Comparison of ENCODE assay signal across 10 cellular contexts in genomic region chr15:68186671-68187397, GRCh38. TPM values are rescaled to one million over a fixed set of nuclear protein-coding genes. Genes with fewer than 3 reads are reported as not detected.
A peak's percentile ranks its signal among the peaks of the same experiment; 100 is the strongest.
DNase-seq lines count a peak whose midpoint lies in the region; ATAC-seq, FAIRE-seq and TF ChIP-seq lines count a peak whose summit lies in the region.
"Had no signal": no experiment of that assay in that cellular context is flagged by ENCODE, and none has a peak within 500 bp of the region (broad histone marks: within the 10 kb centered on the region; RNA-seq: fewer than 3 reads in every experiment).

No MANE protein-coding gene starts in this region.

- no peaks in the 10 kb centered on the region for H3K9me3 ChIP-seq in CD8-positive, alpha-beta T cell (ENCODE audit: low read length)
- H3K9me3 ChIP-seq in pancreas, result no peaks in the 10 kb centered on the region

- H3K4me3 Mint-ChIP-seq in CD8-positive, alpha-beta T cell, result no peak overlapping the region
- H3K4me3 Mint-ChIP-seq in activated CD8-positive, alpha-beta T cell treated with anti-CD3 and anti-CD28 coated beads, Interleukin-2, amount 10 ng/mL, durations not matched to agents 7 days and 5 days, result no peak overlapping the region
- H3K4me3 Mint-ChIP-seq: endodermal cell had no signal

- no peaks in the 10 kb centered on the region for H3K27me3 Mint-ChIP-seq in CD8-positive, alpha-beta T cell (ENCODE audit: low read depth)
- no peaks in the 10 kb centered on the region for H3K27me3 Mint-ChIP-seq in activated CD8-positive, alpha-beta T cell treated with anti-CD3 and anti-CD28 coated beads, Interleukin-2, amount 10 ng/mL, durations not matched to agents 7 days and 5 days (ENCODE audit: low read depth)

- no peak for ATAC-seq in CD8-positive, alpha-beta T cell
- ATAC-seq in esophagus mucosa (peak; percentile 71), pancreas (peak; percentile 64 to 81 (median 70))
- ATAC-seq in activated CD8-positive, alpha-beta T cell treated with anti-CD3 and anti-CD28 coated beads, Interleukin-2, amount 10 ng/mL, durations not matched to agents 7 days and 5 days, result no peak

- H3K27ac ChIP-seq in CD8-positive, alpha-beta T cell (ENCODE audit: low read depth, low read length), result no peak overlapping the region
- peak overlapping the region; percentile 40 to 54 (median 50) for H3K27ac ChIP-seq in pancreas

- WGBS in pancreas, 2 donors, result 66 to 71% methylated on average over 5 of the region's 5 CpGs

- H3K4me3 ChIP-seq in CD8-positive, alpha-beta T cell (ENCODE audit: low read depth, low read length), result no peak overlapping the region
- H3K4me3 ChIP-seq in pancreas, result no peak overlapping the region

- H3K27me3 ChIP-seq in CD8-positive, alpha-beta T cell (ENCODE audit: insufficient read depth, low read length), result no peaks in the 10 kb centered on the region
- no peaks in the 10 kb centered on the region for H3K27me3 ChIP-seq in pancreas

- H3K36me3 Mint-ChIP-seq in CD8-positive, alpha-beta T cell, result peaks cover 88% of the 10 kb centered on the region
- peaks cover 63% of the 10 kb centered on the region for H3K36me3 Mint-ChIP-seq in activated CD8-positive, alpha-beta T cell treated with anti-CD3 and anti-CD28 coated beads, Interleukin-2, amount 10 ng/mL, durations not matched to agents 7 days and 5 days (ENCODE audit: low read depth)

- no peaks in the 10 kb centered on the region for H3K4me1 ChIP-seq in CD8-positive, alpha-beta T cell (ENCODE audit: insufficient read depth, low read length)
- peaks cover 0 to 23% (median 22%) of the 10 kb centered on the region in 3 donors for H3K4me1 ChIP-seq in pancreas

- no peaks in the 10 kb centered on the region for H3K9me3 Mint-ChIP-seq in CD8-positive, alpha-beta T cell
- no peaks in the 10 kb centered on the region for H3K9me3 Mint-ChIP-seq in activated CD8-positive, alpha-beta T cell treated with anti-CD3 and anti-CD28 coated beads, Interleukin-2, amount 10 ng/mL, durations not matched to agents 7 days and 5 days (ENCODE audit: insufficient read depth)
- H3K9me3 Mint-ChIP-seq: endodermal cell had no signal

- CTCF ChIA-PET in CD8-positive, alpha-beta T cell (lab: Charles Lee), result no interaction called here
- CTCF ChIA-PET in activated CD8-positive, alpha-beta T cell treated with anti-CD3 and anti-CD28 coated beads, Interleukin-2, amount 10 ng/mL, durations not matched to agents 7 days and 5 days (lab: Charles Lee), result no interaction called here

- no peak for FAIRE-seq in pancreas (lab: Jason Lieb, UNC)

- H3K4me1 Mint-ChIP-seq in CD8-positive, alpha-beta T cell (ENCODE audit: low read depth), result no peaks in the 10 kb centered on the region
- no peaks in the 10 kb centered on the region for H3K4me1 Mint-ChIP-seq in activated CD8-positive, alpha-beta T cell treated with anti-CD3 and anti-CD28 coated beads, Interleukin-2, amount 10 ng/mL, durations not matched to agents 7 days and 5 days (ENCODE audit: low read depth)

- POLR2A ChIA-PET in CD8-positive, alpha-beta T cell (lab: Charles Lee), result no interaction called here
- POLR2A ChIA-PET in activated CD8-positive, alpha-beta T cell treated with anti-CD3 and anti-CD28 coated beads, Interleukin-2, amount 10 ng/mL, durations not matched to agents 7 days and 5 days (lab: Charles Lee), result no interaction called here

- no peak for DNase-seq in CD8-positive, alpha-beta T cell
- peak; percentile 25 for DNase-seq in RPMI7951 (ENCODE audit: low read depth)
- no peak for DNase-seq in pancreas
- no peak for DNase-seq in HuH-7.5 (ENCODE audit: low spot score)
- no peak for DNase-seq in GM10266 (ENCODE audit: extremely low spot score)
- DNase-seq in cerebellar nuclear complex (lab: John Stamatoyannopoulos, UW), result no peak
- DNase-seq in activated CD8-positive, alpha-beta T cell treated with anti-CD3 and anti-CD28 coated beads, Interleukin-2, amount 10 ng/mL, durations not matched to agents 7 days and 5 days, result no peak
- DNase-seq: DMS79 treated with DMSO at 0.1 percent for 48 hours, endodermal cell had no signal

- H3K27ac Mint-ChIP-seq in CD8-positive, alpha-beta T cell, result peak overlapping the region; percentile 22
- no peak overlapping the region for H3K27ac Mint-ChIP-seq in activated CD8-positive, alpha-beta T cell treated with anti-CD3 and anti-CD28 coated beads, Interleukin-2, amount 10 ng/mL, durations not matched to agents 7 days and 5 days

- no peak for TF ChIP-seq CTCF in CD8-positive, alpha-beta T cell (IDR thresholded peaks at IDR 0.05)
- TF ChIP-seq CTCF in pancreas (IDR thresholded peaks at IDR 0.05) (no peak), GM10266 (IDR thresholded peaks at IDR 0.05; ENCODE audit: control insufficient read depth, insufficient read depth, low read depth, missing control alignments) (no peak)

- intact Hi-C loops in CD8-positive, alpha-beta T cell (cut with DNase I, micrococcal nuclease), result no loop called here
- intact Hi-C loops in pancreas (cut with DNase I), result no loop called here

- peaks cover 30% of the 10 kb centered on the region for H3K36me3 ChIP-seq in CD8-positive, alpha-beta T cell (ENCODE audit: insufficient read depth, low read length)
- peaks cover 0 to 26% (median 5%) of the 10 kb centered on the region in 3 donors for H3K36me3 ChIP-seq in pancreas

RNA-seq across cellular contexts. Expression of gene CALML4, which starts 18.3 kb away (rescaled TPM):
- total RNA-seq in CD8-positive, alpha-beta T cell, result under 1 TPM; 0.68 to 1.00 TPM
- total RNA-seq in RPMI7951 (2014; rRNA removed; shearing (Covaris generic)), result 1.4 and 1.9 TPM in 2 replicates
- total RNA-seq in esophagus mucosa, result 2.9 TPM
- total RNA-seq in pancreas, result 1 to 10 TPM; 1.5 to 6.9 (median 4.4) TPM
- polyA plus RNA-seq in pancreas, result 10 to 100 TPM; 12.9 to 31.4 TPM
- 10 to 100 TPM in 1 of 2 experiments, 1 to 10 TPM in 1; 9.6 to 11.7 TPM for total RNA-seq in activated CD8-positive, alpha-beta T cell treated with anti-CD3 and anti-CD28 coated beads, Interleukin-2, amount 10 ng/mL, durations not matched to agents 7 days and 5 days

RNA-seq across cellular contexts. Expression of gene CLN6, which starts 42.7 kb away (rescaled TPM):
- total RNA-seq in CD8-positive, alpha-beta T cell, result 1 to 10 TPM; 7.6 to 7.9 TPM
- 20.0 and 22.7 TPM in 2 replicates for total RNA-seq in RPMI7951 (2014; rRNA removed; shearing (Covaris generic))
- total RNA-seq in esophagus mucosa (18.5 TPM), pancreas (10 to 100 TPM; 10.6 to 18.1 (median 12.6) TPM)
- polyA plus RNA-seq in pancreas, result 10 to 100 TPM; 15.7 to 23.3 TPM
- 10 to 100 TPM; 64.5 to 69.7 TPM for total RNA-seq in activated CD8-positive, alpha-beta T cell treated with anti-CD3 and anti-CD28 coated beads, Interleukin-2, amount 10 ng/mL, durations not matched to agents 7 days and 5 days

Comparison
In these comparisons a context has a peak if more than half of its experiments do, and no peak if none do; other contexts are left out.
1. ATAC-seq: peak in esophagus mucosa (single experiment) and pancreas (4 of 4); none in CD8-positive, alpha-beta T cell (single experiment) and activated CD8-positive, alpha-beta T cell treated with anti-CD3 and anti-CD28 coated beads, Interleukin-2, amount 10 ng/mL, durations not matched to agents 7 days and 5 days (single experiment).